ENCODE assay signal across 1 cellular context in the genomic region with DNA sequence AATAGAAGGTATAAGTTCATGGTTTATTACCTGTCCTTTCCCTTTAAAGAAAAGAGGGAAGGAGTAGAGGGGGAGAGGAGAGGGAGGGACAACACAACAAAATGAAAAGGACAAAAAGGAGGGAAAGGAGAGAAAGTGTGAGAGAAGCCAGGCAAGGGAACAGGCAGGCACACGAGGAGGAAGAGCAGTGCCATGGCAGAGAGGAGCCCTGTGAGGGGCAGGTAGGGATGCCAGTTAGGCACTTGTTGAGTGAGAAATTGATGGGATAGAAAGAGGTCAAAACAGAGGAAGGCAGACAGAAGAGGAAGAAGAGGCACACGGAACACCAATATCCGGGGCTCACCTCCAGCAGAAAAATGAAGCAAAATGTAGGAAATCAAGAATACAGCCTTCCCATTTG.
TF ChIP-seq lines count a peak whose summit lies in the region.

No MANE protein-coding gene starts in this region.

TF ChIP-seq in GM12878, 131 proteins besides CTCF, POLR2A, EP300 and RAD21:
- TF ChIP-seq NBN (IDR thresholded peaks at IDR 0.05) = peak; percentile 20; the same call in 1 of the 2 replicates
- TF ChIP-seq RELA (IDR thresholded peaks at IDR 0.05; ENCODE audit: borderline replicate concordance, partially characterized antibody) = no peak
- no peak for TF ChIP-seq E2F8 (IDR thresholded peaks at IDR 0.05; ENCODE audit: low read depth, partially characterized antibody)
- no peak for TF ChIP-seq POLR2AphosphoS5 (IDR thresholded peaks at IDR 0.05; ENCODE audit: low read length)
- TF ChIP-seq, protein P1, sequence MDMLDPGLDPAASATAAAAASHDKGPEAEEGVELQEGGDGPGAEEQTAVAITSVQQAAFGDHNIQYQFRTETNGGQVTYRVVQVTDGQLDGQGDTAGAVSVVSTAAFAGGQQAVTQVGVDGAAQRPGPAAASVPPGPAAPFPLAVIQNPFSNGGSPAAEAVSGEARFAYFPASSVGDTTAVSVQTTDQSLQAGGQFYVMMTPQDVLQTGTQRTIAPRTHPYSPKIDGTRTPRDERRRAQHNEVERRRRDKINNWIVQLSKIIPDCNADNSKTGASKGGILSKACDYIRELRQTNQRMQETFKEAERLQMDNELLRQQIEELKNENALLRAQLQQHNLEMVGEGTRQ (IDR thresholded peaks at IDR 0.05; ENCODE audit: borderline replicate concordance, low read depth, low read length) = no peak
- TF ChIP-seq, protein P2, sequence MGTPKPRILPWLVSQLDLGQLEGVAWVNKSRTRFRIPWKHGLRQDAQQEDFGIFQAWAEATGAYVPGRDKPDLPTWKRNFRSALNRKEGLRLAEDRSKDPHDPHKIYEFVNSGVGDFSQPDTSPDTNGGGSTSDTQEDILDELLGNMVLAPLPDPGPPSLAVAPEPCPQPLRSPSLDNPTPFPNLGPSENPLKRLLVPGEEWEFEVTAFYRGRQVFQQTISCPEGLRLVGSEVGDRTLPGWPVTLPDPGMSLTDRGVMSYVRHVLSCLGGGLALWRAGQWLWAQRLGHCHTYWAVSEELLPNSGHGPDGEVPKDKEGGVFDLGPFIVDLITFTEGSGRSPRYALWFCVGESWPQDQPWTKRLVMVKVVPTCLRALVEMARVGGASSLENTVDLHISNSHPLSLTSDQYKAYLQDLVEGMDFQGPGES (IDR thresholded peaks at IDR 0.05) = no peak
- TF ChIP-seq NR2F1 (conservative IDR thresholded peaks at IDR 0.05) = no peak
- no peak for TF ChIP-seq SIN3A (IDR thresholded peaks at IDR 0.05; ENCODE audit: low read depth, low read length)
- TF ChIP-seq ZBTB40 (IDR thresholded peaks at IDR 0.05; ENCODE audit: borderline replicate concordance) = no peak
- TF ChIP-seq ZNF384 (IDR thresholded peaks at IDR 0.05; ENCODE audit: borderline replicate concordance, low read depth, low read length) = no peak
- TF ChIP-seq POU2F2 (IDR thresholded peaks at IDR 0.05; ENCODE audit: borderline replicate concordance, low read depth, low read length) = no peak
- TF ChIP-seq, protein P3, sequence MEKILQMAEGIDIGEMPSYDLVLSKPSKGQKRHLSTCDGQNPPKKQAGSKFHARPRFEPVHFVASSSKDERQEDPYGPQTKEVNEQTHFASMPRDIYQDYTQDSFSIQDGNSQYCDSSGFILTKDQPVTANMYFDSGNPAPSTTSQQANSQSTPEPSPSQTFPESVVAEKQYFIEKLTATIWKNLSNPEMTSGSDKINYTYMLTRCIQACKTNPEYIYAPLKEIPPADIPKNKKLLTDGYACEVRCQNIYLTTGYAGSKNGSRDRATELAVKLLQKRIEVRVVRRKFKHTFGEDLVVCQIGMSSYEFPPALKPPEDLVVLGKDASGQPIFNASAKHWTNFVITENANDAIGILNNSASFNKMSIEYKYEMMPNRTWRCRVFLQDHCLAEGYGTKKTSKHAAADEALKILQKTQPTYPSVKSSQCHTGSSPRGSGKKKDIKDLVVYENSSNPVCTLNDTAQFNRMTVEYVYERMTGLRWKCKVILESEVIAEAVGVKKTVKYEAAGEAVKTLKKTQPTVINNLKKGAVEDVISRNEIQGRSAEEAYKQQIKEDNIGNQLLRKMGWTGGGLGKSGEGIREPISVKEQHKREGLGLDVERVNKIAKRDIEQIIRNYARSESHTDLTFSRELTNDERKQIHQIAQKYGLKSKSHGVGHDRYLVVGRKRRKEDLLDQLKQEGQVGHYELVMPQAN (conservative IDR thresholded peaks at IDR 0.05) = no peak
- peak; percentile 71 for TF ChIP-seq HDGF (IDR thresholded peaks at IDR 0.05)
- no peak for TF ChIP-seq JUNB (IDR thresholded peaks at IDR 0.05)
- no peak for TF ChIP-seq NR2C2 (IDR thresholded peaks at IDR 0.05; ENCODE audit: borderline replicate concordance, control insufficient read depth, insufficient read length, low read depth)
- no peak for TF ChIP-seq ZNF622 (IDR thresholded peaks at IDR 0.05)
- TF ChIP-seq MXI1 (IDR thresholded peaks at IDR 0.05; ENCODE audit: low read depth, low read length) = no peak
TF ChIP-seq in GM12878: peak in this region for 2.
